In the genomic region with DNA sequence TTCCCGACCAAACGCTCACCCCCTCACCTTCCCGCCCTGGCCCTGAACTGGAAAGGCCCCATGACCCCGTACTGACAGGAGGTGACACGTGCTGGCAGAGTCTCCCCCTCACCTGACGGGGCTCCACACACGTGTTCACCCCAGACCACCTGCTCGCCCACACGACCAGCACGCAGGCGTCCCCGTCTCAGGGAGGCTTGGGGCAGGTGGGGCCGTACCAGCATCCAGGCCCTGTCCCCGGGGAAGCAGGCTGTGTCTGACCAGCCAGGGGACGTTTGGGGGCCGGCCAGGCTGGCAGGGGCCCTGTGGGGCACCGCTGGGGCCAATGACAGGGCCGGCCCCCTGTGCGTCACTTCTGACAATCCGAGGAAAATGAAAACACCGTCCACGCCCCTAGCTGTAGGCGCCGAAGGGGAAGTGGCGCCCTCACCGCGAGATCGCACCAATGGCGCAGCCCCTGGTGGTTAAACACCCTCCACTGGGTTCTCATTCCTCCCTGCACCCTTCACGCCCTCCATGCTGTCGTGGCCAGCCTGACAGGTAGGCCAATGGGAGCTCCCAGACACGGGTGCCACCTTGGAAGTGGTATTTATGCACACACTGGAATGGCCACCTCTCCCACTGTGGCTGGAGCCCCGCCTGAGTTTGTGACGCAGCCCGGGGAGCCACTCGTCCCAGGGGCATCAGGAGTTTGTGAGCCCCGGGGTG, we compare ENCODE assay signal across 2 cellular contexts.
TF ChIP-seq lines count a peak whose summit lies in the region.

No MANE protein-coding gene starts in this region.

TF ChIP-seq in SK-N-SH, 30 proteins besides CTCF, POLR2A, EP300 and RAD21:
- TF ChIP-seq, protein P1, sequence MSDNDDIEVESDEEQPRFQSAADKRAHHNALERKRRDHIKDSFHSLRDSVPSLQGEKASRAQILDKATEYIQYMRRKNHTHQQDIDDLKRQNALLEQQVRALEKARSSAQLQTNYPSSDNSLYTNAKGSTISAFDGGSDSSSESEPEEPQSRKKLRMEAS (IDR thresholded peaks at IDR 0.05; ENCODE audit: low read depth): no peak
- TF ChIP-seq, protein P2, sequence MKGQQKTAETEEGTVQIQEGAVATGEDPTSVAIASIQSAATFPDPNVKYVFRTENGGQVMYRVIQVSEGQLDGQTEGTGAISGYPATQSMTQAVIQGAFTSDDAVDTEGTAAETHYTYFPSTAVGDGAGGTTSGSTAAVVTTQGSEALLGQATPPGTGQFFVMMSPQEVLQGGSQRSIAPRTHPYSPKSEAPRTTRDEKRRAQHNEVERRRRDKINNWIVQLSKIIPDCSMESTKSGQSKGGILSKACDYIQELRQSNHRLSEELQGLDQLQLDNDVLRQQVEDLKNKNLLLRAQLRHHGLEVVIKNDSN (IDR thresholded peaks at IDR 0.05; ENCODE audit: borderline replicate concordance, low read depth): no peak
- no peak for TF ChIP-seq TAF1 (IDR thresholded peaks at IDR 0.05; ENCODE audit: borderline replicate concordance, low read depth, low read length)
- TF ChIP-seq RCOR1 (IDR thresholded peaks at IDR 0.05; ENCODE audit: low read length): no peak
- TF ChIP-seq, protein P3, sequence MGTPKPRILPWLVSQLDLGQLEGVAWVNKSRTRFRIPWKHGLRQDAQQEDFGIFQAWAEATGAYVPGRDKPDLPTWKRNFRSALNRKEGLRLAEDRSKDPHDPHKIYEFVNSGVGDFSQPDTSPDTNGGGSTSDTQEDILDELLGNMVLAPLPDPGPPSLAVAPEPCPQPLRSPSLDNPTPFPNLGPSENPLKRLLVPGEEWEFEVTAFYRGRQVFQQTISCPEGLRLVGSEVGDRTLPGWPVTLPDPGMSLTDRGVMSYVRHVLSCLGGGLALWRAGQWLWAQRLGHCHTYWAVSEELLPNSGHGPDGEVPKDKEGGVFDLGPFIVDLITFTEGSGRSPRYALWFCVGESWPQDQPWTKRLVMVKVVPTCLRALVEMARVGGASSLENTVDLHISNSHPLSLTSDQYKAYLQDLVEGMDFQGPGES (IDR thresholded peaks at IDR 0.05; ENCODE audit: low read depth, low read length): no peak
- TF ChIP-seq FOSL2 (IDR thresholded peaks at IDR 0.05; ENCODE audit: borderline replicate concordance, low read depth): no peak
- TF ChIP-seq MXI1 (IDR thresholded peaks at IDR 0.05; ENCODE audit: low read depth, low read length): no peak
- TF ChIP-seq FOXJ3 (CRISPR knock-in tag; IDR thresholded peaks at IDR 0.05): no peak
- TF ChIP-seq GABPA (IDR thresholded peaks at IDR 0.05; ENCODE audit: low read depth): no peak
- no peak for TF ChIP-seq NFIC (IDR thresholded peaks at IDR 0.05; ENCODE audit: borderline replicate concordance)
- TF ChIP-seq RXRA (IDR thresholded peaks at IDR 0.05; ENCODE audit: borderline replicate concordance, low read depth): no peak
- TF ChIP-seq, protein P4, sequence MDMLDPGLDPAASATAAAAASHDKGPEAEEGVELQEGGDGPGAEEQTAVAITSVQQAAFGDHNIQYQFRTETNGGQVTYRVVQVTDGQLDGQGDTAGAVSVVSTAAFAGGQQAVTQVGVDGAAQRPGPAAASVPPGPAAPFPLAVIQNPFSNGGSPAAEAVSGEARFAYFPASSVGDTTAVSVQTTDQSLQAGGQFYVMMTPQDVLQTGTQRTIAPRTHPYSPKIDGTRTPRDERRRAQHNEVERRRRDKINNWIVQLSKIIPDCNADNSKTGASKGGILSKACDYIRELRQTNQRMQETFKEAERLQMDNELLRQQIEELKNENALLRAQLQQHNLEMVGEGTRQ (IDR thresholded peaks at IDR 0.05; ENCODE audit: borderline replicate concordance, low read depth, low read length): no peak
- no peak for TF ChIP-seq TEAD4 (IDR thresholded peaks at IDR 0.05; ENCODE audit: borderline replicate concordance, insufficient read depth)
- TF ChIP-seq YY1 (IDR thresholded peaks at IDR 0.05; ENCODE audit: low read depth): no peak
- TF ChIP-seq ELF1 (IDR thresholded peaks at IDR 0.05): no peak

TF ChIP-seq in SK-N-SH treated with all-trans-retinoic acid at 6 μM for 48 hours, 23 proteins besides CTCF, POLR2A, EP300 and RAD21 (continued from another document):
- TF ChIP-seq, protein P5, sequence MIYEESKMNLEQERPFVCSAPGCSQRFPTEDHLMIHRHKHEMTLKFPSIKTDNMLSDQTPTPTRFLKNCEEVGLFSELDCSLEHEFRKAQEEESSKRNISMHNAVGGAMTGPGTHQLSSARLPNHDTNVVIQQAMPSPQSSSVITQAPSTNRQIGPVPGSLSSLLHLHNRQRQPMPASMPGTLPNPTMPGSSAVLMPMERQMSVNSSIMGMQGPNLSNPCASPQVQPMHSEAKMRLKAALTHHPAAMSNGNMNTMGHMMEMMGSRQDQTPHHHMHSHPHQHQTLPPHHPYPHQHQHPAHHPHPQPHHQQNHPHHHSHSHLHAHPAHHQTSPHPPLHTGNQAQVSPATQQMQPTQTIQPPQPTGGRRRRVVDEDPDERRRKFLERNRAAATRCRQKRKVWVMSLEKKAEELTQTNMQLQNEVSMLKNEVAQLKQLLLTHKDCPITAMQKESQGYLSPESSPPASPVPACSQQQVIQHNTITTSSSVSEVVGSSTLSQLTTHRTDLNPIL (CRISPR knock-in tag; IDR thresholded peaks at IDR 0.05; ENCODE audit: low read depth): no peak
- TF ChIP-seq CSDC2 (CRISPR knock-in tag; IDR thresholded peaks at IDR 0.05) (no peak), ZFP3 (CRISPR knock-in tag; IDR thresholded peaks at IDR 0.05) (no peak), ZNF8 (CRISPR knock-in tag; IDR thresholded peaks at IDR 0.05) (no peak), TCF4 (CRISPR knock-in tag; IDR thresholded peaks at IDR 0.05; ENCODE audit: borderline replicate concordance) (no peak), RARB (CRISPR knock-in tag; IDR thresholded peaks at IDR 0.05) (no peak), ISL1 (CRISPR knock-in tag; IDR thresholded peaks at IDR 0.05) (no peak), ZNF70 (CRISPR knock-in tag; IDR thresholded peaks at IDR 0.05) (no peak), ESRRG (CRISPR knock-in tag; IDR thresholded peaks at IDR 0.05) (no peak), GLIS3 (CRISPR knock-in tag; IDR thresholded peaks at IDR 0.05) (no peak), PPARA (CRISPR knock-in tag; IDR thresholded peaks at IDR 0.05; ENCODE audit: borderline replicate concordance) (no peak), ARNTL (CRISPR knock-in tag; IDR thresholded peaks at IDR 0.05; ENCODE audit: borderline replicate concordance, low read depth) (no peak), ZFP30 (CRISPR knock-in tag; IDR thresholded peaks at IDR 0.05) (no peak)
- TF ChIP-seq, protein P6, sequence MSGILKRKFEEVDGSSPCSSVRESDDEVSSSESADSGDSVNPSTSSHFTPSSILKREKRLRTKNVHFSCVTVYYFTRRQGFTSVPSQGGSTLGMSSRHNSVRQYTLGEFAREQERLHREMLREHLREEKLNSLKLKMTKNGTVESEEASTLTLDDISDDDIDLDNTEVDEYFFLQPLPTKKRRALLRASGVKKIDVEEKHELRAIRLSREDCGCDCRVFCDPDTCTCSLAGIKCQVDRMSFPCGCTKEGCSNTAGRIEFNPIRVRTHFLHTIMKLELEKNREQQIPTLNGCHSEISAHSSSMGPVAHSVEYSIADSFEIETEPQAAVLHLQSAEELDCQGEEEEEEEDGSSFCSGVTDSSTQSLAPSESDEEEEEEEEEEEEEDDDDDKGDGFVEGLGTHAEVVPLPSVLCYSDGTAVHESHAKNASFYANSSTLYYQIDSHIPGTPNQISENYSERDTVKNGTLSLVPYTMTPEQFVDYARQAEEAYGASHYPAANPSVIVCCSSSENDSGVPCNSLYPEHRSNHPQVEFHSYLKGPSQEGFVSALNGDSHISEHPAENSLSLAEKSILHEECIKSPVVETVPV (CRISPR knock-in tag; IDR thresholded peaks at IDR 0.05): no peak
- TF ChIP-seq, protein P7, sequence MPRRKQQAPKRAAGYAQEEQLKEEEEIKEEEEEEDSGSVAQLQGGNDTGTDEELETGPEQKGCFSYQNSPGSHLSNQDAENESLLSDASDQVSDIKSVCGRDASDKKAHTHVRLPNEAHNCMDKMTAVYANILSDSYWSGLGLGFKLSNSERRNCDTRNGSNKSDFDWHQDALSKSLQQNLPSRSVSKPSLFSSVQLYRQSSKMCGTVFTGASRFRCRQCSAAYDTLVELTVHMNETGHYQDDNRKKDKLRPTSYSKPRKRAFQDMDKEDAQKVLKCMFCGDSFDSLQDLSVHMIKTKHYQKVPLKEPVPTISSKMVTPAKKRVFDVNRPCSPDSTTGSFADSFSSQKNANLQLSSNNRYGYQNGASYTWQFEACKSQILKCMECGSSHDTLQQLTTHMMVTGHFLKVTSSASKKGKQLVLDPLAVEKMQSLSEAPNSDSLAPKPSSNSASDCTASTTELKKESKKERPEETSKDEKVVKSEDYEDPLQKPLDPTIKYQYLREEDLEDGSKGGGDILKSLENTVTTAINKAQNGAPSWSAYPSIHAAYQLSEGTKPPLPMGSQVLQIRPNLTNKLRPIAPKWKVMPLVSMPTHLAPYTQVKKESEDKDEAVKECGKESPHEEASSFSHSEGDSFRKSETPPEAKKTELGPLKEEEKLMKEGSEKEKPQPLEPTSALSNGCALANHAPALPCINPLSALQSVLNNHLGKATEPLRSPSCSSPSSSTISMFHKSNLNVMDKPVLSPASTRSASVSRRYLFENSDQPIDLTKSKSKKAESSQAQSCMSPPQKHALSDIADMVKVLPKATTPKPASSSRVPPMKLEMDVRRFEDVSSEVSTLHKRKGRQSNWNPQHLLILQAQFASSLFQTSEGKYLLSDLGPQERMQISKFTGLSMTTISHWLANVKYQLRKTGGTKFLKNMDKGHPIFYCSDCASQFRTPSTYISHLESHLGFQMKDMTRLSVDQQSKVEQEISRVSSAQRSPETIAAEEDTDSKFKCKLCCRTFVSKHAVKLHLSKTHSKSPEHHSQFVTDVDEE (CRISPR knock-in tag; IDR thresholded peaks at IDR 0.05): no peak
- TF ChIP-seq, protein P8, sequence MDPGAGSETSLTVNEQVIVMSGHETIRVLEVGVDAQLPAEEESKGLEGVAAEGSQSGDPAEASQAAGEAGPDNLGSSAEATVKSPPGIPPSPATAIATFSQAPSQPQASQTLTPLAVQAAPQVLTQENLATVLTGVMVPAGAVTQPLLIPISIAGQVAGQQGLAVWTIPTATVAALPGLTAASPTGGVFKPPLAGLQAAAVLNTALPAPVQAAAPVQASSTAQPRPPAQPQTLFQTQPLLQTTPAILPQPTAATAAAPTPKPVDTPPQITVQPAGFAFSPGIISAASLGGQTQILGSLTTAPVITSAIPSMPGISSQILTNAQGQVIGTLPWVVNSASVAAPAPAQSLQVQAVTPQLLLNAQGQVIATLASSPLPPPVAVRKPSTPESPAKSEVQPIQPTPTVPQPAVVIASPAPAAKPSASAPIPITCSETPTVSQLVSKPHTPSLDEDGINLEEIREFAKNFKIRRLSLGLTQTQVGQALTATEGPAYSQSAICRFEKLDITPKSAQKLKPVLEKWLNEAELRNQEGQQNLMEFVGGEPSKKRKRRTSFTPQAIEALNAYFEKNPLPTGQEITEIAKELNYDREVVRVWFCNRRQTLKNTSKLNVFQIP (CRISPR knock-in tag; IDR thresholded peaks at IDR 0.05; ENCODE audit: borderline replicate concordance, low read depth): no peak
